ENCODE assay signal across 8 cellular contexts in the genomic region with DNA sequence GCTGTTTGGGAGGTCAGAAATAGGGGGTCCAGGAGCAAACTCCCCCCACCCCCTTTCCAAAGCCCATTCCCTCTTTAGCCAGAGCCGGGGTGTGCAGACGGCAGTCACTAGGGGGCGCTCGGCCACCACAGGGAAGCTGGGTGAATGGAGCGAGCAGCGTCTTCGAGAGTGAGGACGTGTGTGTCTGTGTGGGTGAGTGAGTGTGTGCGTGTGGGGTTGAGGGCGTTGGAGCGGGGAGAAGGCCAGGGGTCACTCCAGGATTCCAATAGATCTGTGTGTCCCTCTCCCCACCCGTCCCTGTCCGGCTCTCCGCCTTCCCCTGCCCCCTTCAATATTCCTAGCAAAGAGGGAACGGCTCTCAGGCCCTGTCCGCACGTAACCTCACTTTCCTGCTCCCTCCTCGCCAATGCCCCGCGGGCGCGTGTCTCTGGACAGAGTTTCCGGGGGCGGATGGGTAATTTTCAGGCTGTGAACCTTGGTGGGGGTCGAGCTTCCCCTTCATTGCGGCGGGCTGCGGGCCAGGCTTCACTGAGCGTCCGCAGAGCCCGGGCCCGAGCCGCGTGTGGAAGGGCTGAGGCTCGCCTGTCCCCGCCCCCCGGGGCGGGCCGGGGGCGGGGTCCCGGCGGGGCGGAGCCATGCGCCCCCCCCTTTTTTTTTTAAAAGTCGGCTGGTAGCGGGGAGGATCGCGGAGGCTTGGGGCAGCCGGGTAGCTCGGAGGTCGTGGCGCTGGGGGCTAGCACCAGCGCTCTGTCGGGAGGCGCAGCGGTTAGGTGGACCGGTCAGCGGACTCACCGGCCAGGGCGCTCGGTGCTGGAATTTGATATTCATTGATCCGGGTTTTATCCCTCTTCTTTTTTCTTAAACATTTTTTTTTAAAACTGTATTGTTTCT. TPM values are rescaled to one million over a fixed set of nuclear protein-coding genes. Genes with fewer than 3 reads are reported as not detected.
DNase-seq lines count a peak whose midpoint lies in the region; ATAC-seq and TF ChIP-seq lines count a peak whose summit lies in the region.

Gene VEGFA, plus strand, starts transcription at position 686 of the 891 bp plus-strand sequence.

- H4K20me1 ChIP-seq in PC-9 (ENCODE audit: insufficient read depth), result peaks cover 28% of the 10 kb centered on the region

- no peak within 1 kb of the TSS; the same call in 1 of the 2 replicates for H2AFZ ChIP-seq in PC-9

- BruUV-seq in PC-9 (replicated peaks; lab: Mats Ljungman, UMichigan), result TSS peak; percentile 40

- ATAC-seq in GM21529 (IDR thresholded peaks at IDR 0.05; ENCODE audit: unreplicated experiment), result peak; percentile 56
- ATAC-seq in activated T-cell treated with anti-CD3 and anti-CD28 coated beads, Interleukin-2, amount 50 U/mL, for 4 hours, result peak; percentile 74 to 77
- ATAC-seq in esophagus mucosa, result peak; percentile 67
- peak; percentile 82 for ATAC-seq in stimulated activated effector memory CD8-positive, alpha-beta T cell treated with anti-CD3 and anti-CD28 coated beads, Interleukin-12 subunit alpha, Interleukin-12 subunit beta, amount 100 ng/mL, for 72 hours

- no peaks in the 10 kb centered on the region for H3K9me2 ChIP-seq in PC-9 (ENCODE audit: insufficient read depth)

- no peaks in the 10 kb centered on the region for H3K9me3 ChIP-seq in PC-9 (ENCODE audit: insufficient read depth, low read depth)

- H3K4me1 Mint-ChIP-seq in activated T-cell treated with anti-CD3 and anti-CD28 coated beads, Interleukin-2, amount 50 U/mL, for 4 hours (ENCODE audit: low read depth), result peaks cover 15% of the 10 kb centered on the region
- H3K4me1 Mint-ChIP-seq in stimulated activated effector memory CD8-positive, alpha-beta T cell treated with anti-CD3 and anti-CD28 coated beads, Interleukin-12 subunit alpha, Interleukin-12 subunit beta, amount 100 ng/mL, for 72 hours, result peaks cover 34% of the 10 kb centered on the region

- peaks cover 21% of the 10 kb centered on the region for H3K27me3 Mint-ChIP-seq in activated T-cell treated with anti-CD3 and anti-CD28 coated beads, Interleukin-2, amount 50 U/mL, for 4 hours (ENCODE audit: low read depth)

- H3K36me3 Mint-ChIP-seq in activated T-cell treated with anti-CD3 and anti-CD28 coated beads, Interleukin-2, amount 50 U/mL, for 4 hours (ENCODE audit: insufficient read depth), result no peaks in the 10 kb centered on the region
- peaks cover 49% of the 10 kb centered on the region for H3K36me3 Mint-ChIP-seq in stimulated activated effector memory CD8-positive, alpha-beta T cell treated with anti-CD3 and anti-CD28 coated beads, Interleukin-12 subunit alpha, Interleukin-12 subunit beta, amount 100 ng/mL, for 72 hours

- DNase-seq in DMS153 treated with DMSO at 0.1 percent for 48 hours (lab: John Stamatoyannopoulos, UW; ENCODE audit: unreplicated experiment) (peak; percentile 63), PC-9 (peak; percentile 76 to 85), myocyte (ENCODE audit: low read depth) (peak; percentile 89)
- peak; percentile 81 for DNase-seq in Jurkat, Clone E6-1 (ENCODE audit: low read depth, low spot score)
- DNase-seq in activated T-cell treated with anti-CD3 and anti-CD28 coated beads, Interleukin-2, amount 50 U/mL, for 4 hours, result peak; percentile 89
- DNase-seq in stimulated activated effector memory CD8-positive, alpha-beta T cell treated with anti-CD3 and anti-CD28 coated beads, Interleukin-12 subunit alpha, Interleukin-12 subunit beta, amount 100 ng/mL, for 72 hours (ENCODE audit: low spot score in 2 of 2), result peak; percentile 91 to 94

- H3K4me3 ChIP-seq in Jurkat, Clone E6-1 (ENCODE audit: low read length), result peak within 1 kb of the TSS; percentile 63
- peak within 1 kb of the TSS; percentile 90 for H3K4me3 ChIP-seq in PC-9

- peak within 1 kb of the TSS; percentile 99 for H3K4me2 ChIP-seq in PC-9

- TF ChIP-seq CTCF in PC-9 (conservative IDR thresholded peaks at IDR 0.05), result peak; percentile 99

- POLR2A ChIA-PET in PC-9 (lab: Charles Lee; ENCODE audit: unreplicated experiment), result interaction anchor here (0.6 to 0.7 kb wide), 9 partner anchors 18 to 363 kb away, joined by 3 to 8 read pairs (median 4); no protein-coding TSS in a partner anchor

- no peaks in the 10 kb centered on the region for H3K27me3 ChIP-seq in PC-9 (ENCODE audit: insufficient read depth, low read depth)

- peak within 1 kb of the TSS; percentile 91 for H3K27ac Mint-ChIP-seq in stimulated activated effector memory CD8-positive, alpha-beta T cell treated with anti-CD3 and anti-CD28 coated beads, Interleukin-12 subunit alpha, Interleukin-12 subunit beta, amount 100 ng/mL, for 72 hours

- peak within 1 kb of the TSS; percentile 94 for H3K27ac ChIP-seq in PC-9

- CTCF ChIA-PET in PC-9 (lab: Charles Lee), result interaction anchor here (0.6 to 1.4 kb wide), 15 partner anchors 45 to 309 kb away, joined by 3 to 19 read pairs (median 6); partner anchors contain the start of gene GTPBP2

- H3K79me2 ChIP-seq in PC-9 (ENCODE audit: low read depth), result peaks cover 48% of the 10 kb centered on the region

- peaks cover 10% of the 10 kb centered on the region; the same call in 1 of the 2 replicates for H3F3A ChIP-seq in PC-9 (ENCODE audit: insufficient read depth, low read depth)

- H3K4me1 ChIP-seq in PC-9 (replicated peaks; ENCODE audit: insufficient read depth), result peaks cover 12% of the 10 kb centered on the region

- H3K4me3 Mint-ChIP-seq in activated T-cell treated with anti-CD3 and anti-CD28 coated beads, Interleukin-2, amount 50 U/mL, for 4 hours, result peak within 1 kb of the TSS; percentile 95
- H3K4me3 Mint-ChIP-seq in stimulated activated effector memory CD8-positive, alpha-beta T cell treated with anti-CD3 and anti-CD28 coated beads, Interleukin-12 subunit alpha, Interleukin-12 subunit beta, amount 100 ng/mL, for 72 hours, result peak within 1 kb of the TSS; percentile 88

- H3K9me3 Mint-ChIP-seq in activated T-cell treated with anti-CD3 and anti-CD28 coated beads, Interleukin-2, amount 50 U/mL, for 4 hours, result no peaks in the 10 kb centered on the region
- H3K9me3 Mint-ChIP-seq in stimulated activated effector memory CD8-positive, alpha-beta T cell treated with anti-CD3 and anti-CD28 coated beads, Interleukin-12 subunit alpha, Interleukin-12 subunit beta, amount 100 ng/mL, for 72 hours, result no peaks in the 10 kb centered on the region

- intact Hi-C loops in PC-9 (cut with micrococcal nuclease; ENCODE audit: unreplicated experiment), result loop anchor here (1.0 to 5.0 kb wide), 9 partner anchors 44 to 310 kb away; no protein-coding TSS in a partner anchor

- peaks cover 26% of the 10 kb centered on the region for H3K36me3 ChIP-seq in PC-9 (ENCODE audit: low read depth)

RNA-seq across cellular contexts. Expression of gene VEGFA, which starts in this region (rescaled TPM):
- polyA plus RNA-seq in Jurkat, Clone E6-1 (2012; ENCODE audit: insufficient read depth, insufficient read length), result 8.8 TPM
- total RNA-seq in PC-9 (2021) (112 and 117 TPM in 2 replicates), esophagus mucosa (129 TPM), myocyte (44.1 and 57.0 TPM in 2 replicates)
- total RNA-seq in activated T-cell treated with anti-CD3 and anti-CD28 coated beads, Interleukin-2, amount 50 U/mL, for 4 hours, result 10 to 100 TPM; 28.9 to 44.6 (median 31.8) TPM
- 163 TPM for polyA plus RNA-seq in myocyte (2012)

Comparison
In these comparisons a context has a peak if more than half of its experiments do, and no peak if none do; other contexts are left out.
1. Peak in every context shown above with its lines: DNase-seq, ATAC-seq, H3K4me3 ChIP-seq and H3K27ac ChIP-seq.